8 cellular contexts compared by ENCODE assay signal in genomic region chr1:54081306-54082270, GRCh38. TPM values are rescaled to one million over a fixed set of nuclear protein-coding genes. Genes with fewer than 3 reads are reported as not detected.
DNase-seq lines count a peak whose midpoint lies in the region; ATAC-seq and TF ChIP-seq lines count a peak whose summit lies in the region.

No MANE protein-coding gene starts in this region.

- H2AFZ ChIP-seq in Karpas-422 (ENCODE audit: low read length): no peak overlapping the region

- H3K27me3 ChIP-seq in Karpas-422 (ENCODE audit: low read length): no peaks in the 10 kb centered on the region

- 0 out of 2 replicates have a peak, but pooled peaks cover 1% of the 10 kb centered on the region for H3K4me1 ChIP-seq in Karpas-422 (ENCODE audit: low read length)

- H3K4me2 ChIP-seq in Karpas-422 (ENCODE audit: low read depth, low read length, poor library complexity, severe bottlenecking): no peak overlapping the region

- H3K27ac ChIP-seq in C4-2B: no peak overlapping the region
- H3K27ac ChIP-seq in Karpas-422 (ENCODE audit: low read length): no peak overlapping the region

- TF ChIP-seq CTCF in C4-2B (conservative IDR thresholded peaks at IDR 0.05): peak; percentile 95

- H3K9me3 ChIP-seq in Karpas-422 (ENCODE audit: low read length): no peaks in the 10 kb centered on the region

- H3K4me3 ChIP-seq in Karpas-422 (ENCODE audit: low read length): no peak overlapping the region

- H4K20me1 ChIP-seq in Karpas-422 (ENCODE audit: insufficient read depth, low read depth, low read length): no peaks in the 10 kb centered on the region

- DNase-seq in GM19240 (ENCODE audit: insufficient read length, low spot score) (peak; percentile 57), Karpas-422 (peak; percentile 91), SW480 (ENCODE audit: low spot score) (peak; percentile 54), amniotic epithelial cell (ENCODE audit: low read depth) (peak; percentile 77), iPS DF 19.7 (ENCODE audit: low read depth, low spot score) (peak; percentile 88)
- DNase-seq in stimulated activated CD4-positive, alpha-beta T cell treated with anti-CD3 and anti-CD28 coated beads, Interleukin-12 subunit alpha, Interleukin-12 subunit beta, amount 100 ng/mL, for 24 hours (ENCODE audit: low read depth in 2 of 2): peak; percentile 9 to 62

- H3K9me2 ChIP-seq in Karpas-422 (replicated peaks; ENCODE audit: insufficient read depth, low read length): no peaks in the 10 kb centered on the region

- H3K36me3 ChIP-seq in Karpas-422 (ENCODE audit: insufficient read depth, low read length): no peaks in the 10 kb centered on the region

- no peak overlapping the region for H3K9ac ChIP-seq in Karpas-422 (ENCODE audit: low read length)

- H3K79me2 ChIP-seq in Karpas-422 (ENCODE audit: low read length): peaks cover 7% of the 10 kb centered on the region; the same call in 1 of the 2 replicates

- ATAC-seq in HG02571 (IDR thresholded peaks at IDR 0.05; ENCODE audit: unreplicated experiment): no peak

RNA-seq across cellular contexts. Expression of gene TCEANC2, which starts 28.2 kb away (rescaled TPM):
- 5.3 and 10.6 TPM in 2 replicates for total RNA-seq in Karpas-422 (2014; rRNA removed; shearing (Covaris generic); ENCODE audit: low replicate concordance)

RNA-seq across cellular contexts. Expression of gene TMEM59, which starts 28.6 kb away (rescaled TPM):
- 168 and 261 TPM in 2 replicates for total RNA-seq in Karpas-422 (2014; rRNA removed; shearing (Covaris generic); ENCODE audit: low replicate concordance)

Comparison
In these comparisons a context has a peak if more than half of its experiments do, and no peak if none do; other contexts are left out.
1. DNase-seq: peak in every context shown above with its lines; median percentile 91 in Karpas-422; 88 in iPS DF 19.7; 77 in amniotic epithelial cell; 57 in GM19240; 54 in SW480; 36 in stimulated activated CD4-positive, alpha-beta T cell treated with anti-CD3 and anti-CD28 coated beads, Interleukin-12 subunit alpha, Interleukin-12 subunit beta, amount 100 ng/mL, for 24 hours.